ENCODE assay signal across 30 cellular contexts in genomic region chr5:169222934-169223594, GRCh38.
DNase-seq lines count a peak whose midpoint lies in the region; ATAC-seq and TF ChIP-seq lines count a peak whose summit lies in the region.
"Had no signal": no experiment of that assay in that cellular context is flagged by ENCODE, and none has a peak within 500 bp of the region (broad histone marks: within the 10 kb centered on the region; RNA-seq: fewer than 3 reads in every experiment).

No MANE protein-coding gene starts in this region.

- peaks cover 37% of the 10 kb centered on the region for H3K79me2 ChIP-seq in SK-N-SH (ENCODE audit: insufficient read depth)
- no peaks in the 10 kb centered on the region for H3K79me2 ChIP-seq in neural progenitor cell (ENCODE audit: low read depth)

- H3F3A ChIP-seq in SK-N-SH (replicated peaks; ENCODE audit: insufficient read depth) (peaks cover 27% of the 10 kb centered on the region), neural progenitor cell (ENCODE audit: low read depth) (no peaks in the 10 kb centered on the region)

- CTCF ChIA-PET in SK-N-SH (lab: Yijun Ruan, JAX), result interaction anchor here (1.0 to 1.3 kb wide), 3 partner anchors 43 to 236 kb away, joined by 3 read pairs; no protein-coding TSS in a partner anchor

- peaks cover 3 to 9% of the 10 kb centered on the region in 2 experiments for H3K36me3 ChIP-seq in SK-N-SH (replicated peaks in 1 of 2; ENCODE audit: control insufficient read depth in 1 of 2, insufficient read depth in 2 of 2, low read length in 1 of 2)
- no peaks in the 10 kb centered on the region for H3K36me3 ChIP-seq in neural progenitor cell
- H3K36me3 ChIP-seq: BE2C, cardiac muscle cell, sigmoid colon, thyroid gland had no signal

- H3K27ac Mint-ChIP-seq in neural progenitor cell, result peak overlapping the region; percentile 74
- H3K27ac Mint-ChIP-seq: H9; naive thymus-derived CD4-positive, alpha-beta T cell; stimulated activated naive CD8-positive, alpha-beta T cell treated with anti-CD3 and anti-CD28 coated beads, Interleukin-15, amount 100 ng/mL, for 72 hours had no signal

- H3K4me3 ChIP-seq in AG10803 (ENCODE audit: low read length) (no peak overlapping the region), SK-N-SH (ENCODE audit: low read depth in 2 of 2, low read length in 1 of 2) (0 out of 4 replicates have a peak overlapping the region, but pooled peaks of 1 of the 2 experiments have one; percentile 7), coronary artery (no peak overlapping the region), neural progenitor cell (no peak overlapping the region), lower leg skin (ENCODE audit: low read depth, poor library complexity, severe bottlenecking) (no peak overlapping the region)
- H3K4me3 ChIP-seq: A549, cardiac muscle cell, sigmoid colon, SK-N-MC, thyroid gland had no signal

- no peaks in the 10 kb centered on the region for H3K27me3 ChIP-seq in SK-N-SH (ENCODE audit: insufficient read depth)
- peaks cover 83% of the 10 kb centered on the region for H3K27me3 ChIP-seq in neural progenitor cell
- H3K27me3 ChIP-seq: BE2C, cardiac muscle cell, sigmoid colon, thyroid gland had no signal

- H3K4me1 ChIP-seq in SK-N-SH (ENCODE audit: control insufficient read depth in 1 of 2, insufficient read depth in 2 of 2, low read depth in 1 of 2, low read length in 1 of 2) (peaks cover 36 to 54% of the 10 kb centered on the region in 2 experiments), neural progenitor cell (no peaks in the 10 kb centered on the region)
- H3K4me1 ChIP-seq: sigmoid colon had no signal

- peak; percentile 49 to 51; a peak in 2 of 4 replicates for TF ChIP-seq EP300 in SK-N-SH (IDR thresholded peaks at IDR 0.05; ENCODE audit: borderline replicate concordance in 1 of 2, low read depth in 1 of 2, low read length in 1 of 2)

- no peak for TF ChIP-seq POLR2A in lower leg skin (IDR thresholded peaks at IDR 0.05)

- intact Hi-C loops in lower leg skin (cut with DNase I; ENCODE audit: low total_unique reads), result no loop called here

- no peak for TF ChIP-seq CTCF in AG10803 (conservative IDR thresholded peaks at IDR 0.05; ENCODE audit: low read length)
- no peak for TF ChIP-seq CTCF in SK-N-SH (IDR thresholded peaks at IDR 0.05)
- TF ChIP-seq CTCF in coronary artery (IDR thresholded peaks at IDR 0.05), result no peak
- no peak for TF ChIP-seq CTCF in neural progenitor cell (IDR thresholded peaks at IDR 0.05)
- TF ChIP-seq CTCF in lower leg skin (IDR thresholded peaks at IDR 0.05), result no peak

- no peak for ATAC-seq in GM18858 (IDR thresholded peaks at IDR 0.05; ENCODE audit: unreplicated experiment)
- no peak for ATAC-seq in GM18873 (IDR thresholded peaks at IDR 0.05; ENCODE audit: low FRiP score, unreplicated experiment)
- ATAC-seq: A549; left lobe of liver; naive thymus-derived CD4-positive, alpha-beta T cell; stimulated activated naive CD8-positive, alpha-beta T cell treated with anti-CD3 and anti-CD28 coated beads, Interleukin-15, amount 100 ng/mL, for 72 hours had no signal

- H3K27ac ChIP-seq in SK-N-SH (ENCODE audit: low read depth in 2 of 2, low read length in 1 of 2) (peak overlapping the region; percentile 91 to 99), coronary artery (peak overlapping the region in 1 of 2 donors; percentile 35), neural progenitor cell (no peak overlapping the region)
- H3K27ac ChIP-seq: A549, cardiac muscle cell, epithelial cell of prostate, RWPE1, sigmoid colon, SK-N-MC, thyroid gland had no signal

- H3K4me2 ChIP-seq in SK-N-SH (peak overlapping the region; percentile 77), neural progenitor cell (no peak overlapping the region)
- H3K4me2 ChIP-seq: A549 had no signal

- no peak overlapping the region for H2AFZ ChIP-seq in SK-N-SH (ENCODE audit: low read depth)
- H2AFZ ChIP-seq in neural progenitor cell (replicated peaks), result no peak overlapping the region

- H3K36me3 Mint-ChIP-seq in neural progenitor cell, result no peaks in the 10 kb centered on the region
- H3K36me3 Mint-ChIP-seq: naive thymus-derived CD4-positive, alpha-beta T cell had no signal

- H3K4me1 Mint-ChIP-seq in neural progenitor cell, result peaks cover 24% of the 10 kb centered on the region
- H3K4me1 Mint-ChIP-seq: H9; naive thymus-derived CD4-positive, alpha-beta T cell; stimulated activated naive CD8-positive, alpha-beta T cell treated with anti-CD3 and anti-CD28 coated beads, Interleukin-15, amount 100 ng/mL, for 72 hours had no signal

- POLR2A ChIA-PET in SK-N-SH (lab: Yijun Ruan, JAX), result interaction anchor here (0.9 kb wide), 1 partner anchor 55 kb away, joined by 3 read pairs; no protein-coding TSS in a partner anchor

- H3K27me3 Mint-ChIP-seq in neural progenitor cell (ENCODE audit: insufficient read depth, low read depth), result peaks cover 2% of the 10 kb centered on the region
- H3K27me3 Mint-ChIP-seq: stimulated activated naive CD8-positive, alpha-beta T cell treated with anti-CD3 and anti-CD28 coated beads, Interleukin-15, amount 100 ng/mL, for 72 hours had no signal

- no peak for TF ChIP-seq RAD21 in SK-N-SH (IDR thresholded peaks at IDR 0.05; ENCODE audit: low read length)

- peaks cover 2% of the 10 kb centered on the region for H3K9me3 Mint-ChIP-seq in neural progenitor cell
- H3K9me3 Mint-ChIP-seq: H9; stimulated activated naive CD8-positive, alpha-beta T cell treated with anti-CD3 and anti-CD28 coated beads, Interleukin-15, amount 100 ng/mL, for 72 hours had no signal

- WGBS in SK-N-SH (ENCODE audit: low lambda C conversion rate), result 28% methylated on average over 9 of the region's 9 CpGs
- 43 to 56% methylated on average over 9 of the region's 9 CpGs for WGBS in lower leg skin, 2 donors

- H3K9me2 ChIP-seq in SK-N-SH, result no peaks in the 10 kb centered on the region

- no peak overlapping the region for H3K4me3 Mint-ChIP-seq in neural progenitor cell
- H3K4me3 Mint-ChIP-seq: H9; naive thymus-derived CD4-positive, alpha-beta T cell; stimulated activated naive CD8-positive, alpha-beta T cell treated with anti-CD3 and anti-CD28 coated beads, Interleukin-15, amount 100 ng/mL, for 72 hours had no signal

- H4K20me1 ChIP-seq in SK-N-SH (ENCODE audit: insufficient read depth) (peaks cover 4% of the 10 kb centered on the region; the same call in 1 of the 2 replicates), neural progenitor cell (ENCODE audit: low read depth) (no peaks in the 10 kb centered on the region)

- H3K9me3 ChIP-seq in SK-N-SH (no peaks in the 10 kb centered on the region), neural progenitor cell (ENCODE audit: low read depth) (no peaks in the 10 kb centered on the region)
- H3K9me3 ChIP-seq: A549, BE2C, sigmoid colon, thyroid gland had no signal

- peak overlapping the region; percentile 60; the same call in 1 of the 2 replicates for H3K9ac ChIP-seq in SK-N-SH
- no peak overlapping the region for H3K9ac ChIP-seq in neural progenitor cell

- DNase-seq in AG10803 (ENCODE audit: low read depth), result peak; percentile 54
- DNase-seq in SK-N-SH, result no peak
- peak; percentile 29 for DNase-seq in coronary artery (ENCODE audit: low spot score)
- no peak for DNase-seq in neural progenitor cell (ENCODE audit: low spot score)
- DNase-seq in DMS114 treated with DMSO at 0.1 percent for 48 hours (lab: John Stamatoyannopoulos, UW; ENCODE audit: unreplicated experiment), result no peak
- DNase-seq in lower leg skin (ENCODE audit: low spot score in 2 of 2), result no peak
- DNase-seq: activated CD4-positive, alpha-beta T cell treated with anti-CD3 and anti-CD28 coated beads for 48 hours; activated naive CD4-positive, alpha-beta T cell treated with Interleukin-2 at 50 U/mL for 16 hours; activated T-cell treated with anti-CD3 and anti-CD28 coated beads, Interleukin-2, amount 50 U/mL, for 48 hours; BE2C; COR-L47; H9; Kasumi-1; mesendoderm; naive thymus-derived CD4-positive, alpha-beta T cell; NCI-H1694 treated with DMSO at 0.1 percent for 48 hours; NCI-H526 treated with DMSO at 0.1 percent for 48 hours; posterior cingulate gyrus; sigmoid colon; stimulated activated naive CD8-positive, alpha-beta T cell treated with anti-CD3 and anti-CD28 coated beads, Interleukin-15, amount 100 ng/mL, for 72 hours; T-helper 2 cell; thyroid gland had no signal

TF ChIP-seq in SK-N-SH, 30 proteins besides CTCF, POLR2A, EP300 and RAD21 (continues in another document):
- TF ChIP-seq FOXM1 (IDR thresholded peaks at IDR 0.05; ENCODE audit: low read depth), result peak; percentile 3; the same call in 1 of the 2 replicates
- TF ChIP-seq, protein P1, sequence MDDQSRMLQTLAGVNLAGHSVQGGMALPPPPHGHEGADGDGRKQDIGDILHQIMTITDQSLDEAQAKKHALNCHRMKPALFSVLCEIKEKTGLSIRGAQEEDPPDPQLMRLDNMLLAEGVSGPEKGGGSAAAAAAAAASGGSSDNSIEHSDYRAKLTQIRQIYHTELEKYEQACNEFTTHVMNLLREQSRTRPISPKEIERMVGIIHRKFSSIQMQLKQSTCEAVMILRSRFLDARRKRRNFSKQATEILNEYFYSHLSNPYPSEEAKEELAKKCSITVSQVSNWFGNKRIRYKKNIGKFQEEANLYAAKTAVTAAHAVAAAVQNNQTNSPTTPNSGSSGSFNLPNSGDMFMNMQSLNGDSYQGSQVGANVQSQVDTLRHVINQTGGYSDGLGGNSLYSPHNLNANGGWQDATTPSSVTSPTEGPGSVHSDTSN (IDR thresholded peaks at IDR 0.05), result peak; percentile 55
- TF ChIP-seq ELF1 (IDR thresholded peaks at IDR 0.05), result no peak
- TF ChIP-seq, protein P2, sequence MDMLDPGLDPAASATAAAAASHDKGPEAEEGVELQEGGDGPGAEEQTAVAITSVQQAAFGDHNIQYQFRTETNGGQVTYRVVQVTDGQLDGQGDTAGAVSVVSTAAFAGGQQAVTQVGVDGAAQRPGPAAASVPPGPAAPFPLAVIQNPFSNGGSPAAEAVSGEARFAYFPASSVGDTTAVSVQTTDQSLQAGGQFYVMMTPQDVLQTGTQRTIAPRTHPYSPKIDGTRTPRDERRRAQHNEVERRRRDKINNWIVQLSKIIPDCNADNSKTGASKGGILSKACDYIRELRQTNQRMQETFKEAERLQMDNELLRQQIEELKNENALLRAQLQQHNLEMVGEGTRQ (IDR thresholded peaks at IDR 0.05; ENCODE audit: borderline replicate concordance, low read depth, low read length), result no peak
- peak; percentile 61 for TF ChIP-seq RCOR1 (IDR thresholded peaks at IDR 0.05; ENCODE audit: low read length)
- TF ChIP-seq GATA2 (CRISPR knock-in tag; IDR thresholded peaks at IDR 0.05), result peak; percentile 26; the same call in 1 of the 2 replicates
- peak; percentile 32; the same call in 1 of the 2 replicates for TF ChIP-seq MXI1 (IDR thresholded peaks at IDR 0.05; ENCODE audit: low read depth, low read length)
- TF ChIP-seq, protein P3, sequence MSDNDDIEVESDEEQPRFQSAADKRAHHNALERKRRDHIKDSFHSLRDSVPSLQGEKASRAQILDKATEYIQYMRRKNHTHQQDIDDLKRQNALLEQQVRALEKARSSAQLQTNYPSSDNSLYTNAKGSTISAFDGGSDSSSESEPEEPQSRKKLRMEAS (IDR thresholded peaks at IDR 0.05; ENCODE audit: low read depth), result peak; percentile 63; the same call in 1 of the 2 replicates
- TF ChIP-seq NFIC (IDR thresholded peaks at IDR 0.05; ENCODE audit: borderline replicate concordance), result peak; percentile 63
- TF ChIP-seq TCF12 (IDR thresholded peaks at IDR 0.05), result peak; percentile 86

Comparison
In these comparisons a context has a peak if more than half of its experiments do, and no peak if none do; other contexts are left out.
1. DNase-seq: peak in AG10803 (single experiment) and coronary artery (single experiment); none in SK-N-SH (single experiment), neural progenitor cell (single experiment), DMS114 treated with DMSO at 0.1 percent for 48 hours (single experiment) and lower leg skin (0 of 2).